1 cellular context compared by ENCODE assay signal in genomic region chr4:119103263-119103662, GRCh38.
TF ChIP-seq lines count a peak whose summit lies in the region.

No MANE protein-coding gene starts in this region.

TF ChIP-seq in HEK293, 187 proteins besides CTCF, POLR2A, EP300 and RAD21 (continued from another document and continues in another):
- TF ChIP-seq PRDM4 (tag by site-specific recombination; IDR thresholded peaks at IDR 0.05) = no peak
- TF ChIP-seq ZNF202 (tag by site-specific recombination; IDR thresholded peaks at IDR 0.05; ENCODE audit: borderline replicate concordance) = no peak
- TF ChIP-seq ZNF398 (tag by site-specific recombination; IDR thresholded peaks at IDR 0.05) = 0 out of 2 replicates have a peak, but pooled peaks have one; percentile 30
- TF ChIP-seq ZNF747 (tag by site-specific recombination; IDR thresholded peaks at IDR 0.05) = no peak
- TF ChIP-seq ZNF580 (tag by site-specific recombination; IDR thresholded peaks at IDR 0.05) = no peak
- TF ChIP-seq ZSCAN4 (tag by site-specific recombination; IDR thresholded peaks at IDR 0.05) = 0 out of 2 replicates have a peak, but pooled peaks have one; percentile 26
- TF ChIP-seq ZEB2 (tag by site-specific recombination; IDR thresholded peaks at IDR 0.05) = peak; percentile 92
- TF ChIP-seq ZNF768 (tag by site-specific recombination; IDR thresholded peaks at IDR 0.05) = no peak
- TF ChIP-seq ZNF639 (tag by site-specific recombination; IDR thresholded peaks at IDR 0.05) = peak; percentile 80
- no peak for TF ChIP-seq ZNF48 (tag by site-specific recombination; IDR thresholded peaks at IDR 0.05)
- TF ChIP-seq ZNF184 (tag by site-specific recombination; IDR thresholded peaks at IDR 0.05) = peak; percentile 31; the same call in 1 of the 2 replicates
- TF ChIP-seq HOXC10 (CRISPR knock-in tag; IDR thresholded peaks at IDR 0.05) = no peak
- TF ChIP-seq ZFP41 (tag by site-specific recombination; IDR thresholded peaks at IDR 0.05; ENCODE audit: borderline replicate concordance) = no peak
- TF ChIP-seq ZNF449 (tag by site-specific recombination; IDR thresholded peaks at IDR 0.05) = no peak
- TF ChIP-seq ZBTB49 (tag by site-specific recombination; IDR thresholded peaks at IDR 0.05; ENCODE audit: low read depth) = no peak
- TF ChIP-seq ZNF18 (tag by site-specific recombination; IDR thresholded peaks at IDR 0.05) = no peak
- TF ChIP-seq ZNF677 (tag by site-specific recombination; IDR thresholded peaks at IDR 0.05) = no peak
- peak; percentile 80; the same call in 1 of the 2 replicates for TF ChIP-seq INSM2 (tag by site-specific recombination; IDR thresholded peaks at IDR 0.05)
- no peak for TF ChIP-seq ZNF624 (tag by site-specific recombination; IDR thresholded peaks at IDR 0.05)
- no peak for TF ChIP-seq ZNF707 (tag by site-specific recombination; IDR thresholded peaks at IDR 0.05)
- TF ChIP-seq ZNF155 (tag by site-specific recombination; IDR thresholded peaks at IDR 0.05) = no peak
- TF ChIP-seq ZNF596 (tag by site-specific recombination; IDR thresholded peaks at IDR 0.05) = no peak
- TF ChIP-seq ZNF114 (tag by site-specific recombination; IDR thresholded peaks at IDR 0.05) = no peak
- peak; percentile 41; the same call in 1 of the 2 replicates for TF ChIP-seq SP3 (tag by site-specific recombination; IDR thresholded peaks at IDR 0.05)
- TF ChIP-seq ZNF132 (tag by site-specific recombination; IDR thresholded peaks at IDR 0.05; ENCODE audit: borderline replicate concordance) = no peak
- no peak for TF ChIP-seq ZNF621 (tag by site-specific recombination; IDR thresholded peaks at IDR 0.05)
- TF ChIP-seq ZNF660 (tag by site-specific recombination; IDR thresholded peaks at IDR 0.05) = peak; percentile 75
- TF ChIP-seq ZNF561 (tag by site-specific recombination; IDR thresholded peaks at IDR 0.05; ENCODE audit: borderline replicate concordance) = no peak
- TF ChIP-seq SALL2 (tag by site-specific recombination; IDR thresholded peaks at IDR 0.05; ENCODE audit: borderline replicate concordance) = no peak
- no peak for TF ChIP-seq ZNF174 (tag by site-specific recombination; IDR thresholded peaks at IDR 0.05)
- no peak for TF ChIP-seq PBX3 (CRISPR knock-in tag; IDR thresholded peaks at IDR 0.05)
- no peak for TF ChIP-seq ZBTB6 (tag by site-specific recombination; IDR thresholded peaks at IDR 0.05)
- TF ChIP-seq GLIS2 (tag by site-specific recombination; IDR thresholded peaks at IDR 0.05) = no peak
- no peak for TF ChIP-seq ZBTB7A (tag by site-specific recombination; IDR thresholded peaks at IDR 0.05; ENCODE audit: low read depth)
- no peak for TF ChIP-seq ZNF530 (tag by site-specific recombination; IDR thresholded peaks at IDR 0.05; ENCODE audit: low read depth)
- no peak for TF ChIP-seq ZNF311 (tag by site-specific recombination; IDR thresholded peaks at IDR 0.05; ENCODE audit: borderline replicate concordance)
- TF ChIP-seq PRDM6 (tag by site-specific recombination; IDR thresholded peaks at IDR 0.05) = peak; percentile 52
- TF ChIP-seq ZNF362 (tag by site-specific recombination; IDR thresholded peaks at IDR 0.05) = 0 out of 2 replicates have a peak, but pooled peaks have one; percentile 70
